ENCODE assay signal across 28 cellular contexts in the genomic region with DNA sequence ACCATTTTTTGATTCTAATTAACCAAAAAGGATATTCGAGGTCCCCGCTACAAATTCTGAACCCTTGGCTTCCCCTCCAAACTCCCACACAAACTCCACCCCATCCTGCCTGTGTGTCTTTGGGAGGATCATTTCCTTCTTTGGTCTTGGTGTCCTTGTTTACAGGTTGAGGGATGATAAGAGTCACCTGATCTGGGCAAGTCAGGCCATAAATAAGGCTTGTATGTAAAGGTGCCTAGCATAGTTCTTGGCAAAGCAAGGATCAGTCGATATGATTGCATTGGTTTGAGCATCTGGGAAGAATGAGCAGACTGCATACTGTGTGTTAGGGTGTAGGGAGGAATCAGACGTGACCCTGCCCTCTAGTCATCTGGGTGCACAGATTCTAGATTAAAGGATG. TPM values are rescaled to one million over a fixed set of nuclear protein-coding genes. Genes with fewer than 3 reads are reported as not detected.
DNase-seq lines count a peak whose midpoint lies in the region; ATAC-seq, FAIRE-seq and TF ChIP-seq lines count a peak whose summit lies in the region.
"Had no signal": no experiment of that assay in that cellular context is flagged by ENCODE, and none has a peak within 500 bp of the region (broad histone marks: within the 10 kb centered on the region; RNA-seq: fewer than 3 reads in every experiment).

No MANE protein-coding gene starts in this region.

- H3K9ac ChIP-seq in astrocyte (ENCODE audit: low read length), result no peak overlapping the region

- peaks cover 24% of the 10 kb centered on the region for H4K20me1 ChIP-seq in astrocyte (ENCODE audit: insufficient read depth, low read length)

- H3K9me3 Mint-ChIP-seq in activated naive CD4-positive, alpha-beta T cell treated with anti-CD3 and anti-CD28 coated beads, Interleukin-2, amount 50 U/mL, for 24 hours, result no peaks in the 10 kb centered on the region
- no peaks in the 10 kb centered on the region for H3K9me3 Mint-ChIP-seq in activated naive CD4-positive, alpha-beta T cell treated with anti-CD3 and anti-CD28 coated beads, Interleukin-2, amount 50 U/mL, for 72 hours
- H3K9me3 Mint-ChIP-seq in astrocyte (ENCODE audit: unreplicated experiment) (peaks cover 3% of the 10 kb centered on the region), type B pancreatic cell (no peaks in the 10 kb centered on the region)
- H3K9me3 Mint-ChIP-seq in naive thymus-derived CD4-positive, alpha-beta T cell, result no peaks in the 10 kb centered on the region
- H3K9me3 Mint-ChIP-seq: stimulated activated naive B cell treated with anti-CD40 and anti-IgM and Interleukin-4, amounts not matched to agents 10 μg/mL and 1 μg/mL and 100 μg/mL, for 72 hours had no signal

- peak overlapping the region; percentile 13 for H3K27ac Mint-ChIP-seq in activated naive CD4-positive, alpha-beta T cell treated with anti-CD3 and anti-CD28 coated beads, Interleukin-2, amount 50 U/mL, for 24 hours
- H3K27ac Mint-ChIP-seq in activated naive CD4-positive, alpha-beta T cell treated with anti-CD3 and anti-CD28 coated beads, Interleukin-2, amount 50 U/mL, for 72 hours, result peak overlapping the region in 1 of 2 donors; percentile 92
- H3K27ac Mint-ChIP-seq in astrocyte (ENCODE audit: unreplicated experiment) (no peak overlapping the region), type B pancreatic cell (peak overlapping the region; percentile 9)
- H3K27ac Mint-ChIP-seq in naive thymus-derived CD4-positive, alpha-beta T cell, result peak overlapping the region; percentile 41 to 92 (median 81)
- H3K27ac Mint-ChIP-seq: stimulated activated naive B cell treated with anti-CD40 and anti-IgM and Interleukin-4, amounts not matched to agents 10 μg/mL and 1 μg/mL and 100 μg/mL, for 72 hours had no signal

- intact Hi-C loops in naive thymus-derived CD4-positive, alpha-beta T cell (cut with micrococcal nuclease), result loop anchor here in 1 of 2 donors (2.0 to 10.0 kb wide), 2 partner anchors 75 to 1499 kb away; a partner anchor contains a TSS

- no peaks in the 10 kb centered on the region for H3K27me3 Mint-ChIP-seq in activated naive CD4-positive, alpha-beta T cell treated with anti-CD3 and anti-CD28 coated beads, Interleukin-2, amount 50 U/mL, for 24 hours
- peaks cover 3% of the 10 kb centered on the region for H3K27me3 Mint-ChIP-seq in astrocyte (ENCODE audit: low read depth, unreplicated experiment)
- H3K27me3 Mint-ChIP-seq in naive thymus-derived CD4-positive, alpha-beta T cell, result peaks cover 0 to 6% (median 0%) of the 10 kb centered on the region in 5 donors
- H3K27me3 Mint-ChIP-seq in type B pancreatic cell, result no peaks in the 10 kb centered on the region
- H3K27me3 Mint-ChIP-seq: stimulated activated naive B cell treated with anti-CD40 and anti-IgM and Interleukin-4, amounts not matched to agents 10 μg/mL and 1 μg/mL and 100 μg/mL, for 72 hours had no signal

- no peak for FAIRE-seq in astrocyte (lab: Jason Lieb, UNC)
- FAIRE-seq: islet of Langerhans had no signal

- H3K79me2 ChIP-seq in astrocyte (ENCODE audit: insufficient read depth, low read length), result peaks cover 26% of the 10 kb centered on the region

- no peak overlapping the region for H3K4me3 ChIP-seq in astrocyte (ENCODE audit: insufficient read depth, low read depth, low read length)
- no peak overlapping the region for H3K4me3 ChIP-seq in naive thymus-derived CD4-positive, alpha-beta T cell (ENCODE audit: low read length)
- H3K4me3 ChIP-seq: cardiac muscle cell, Peyer's patch, skin epidermis, testis, vagina had no signal

- POLR2A ChIA-PET in naive thymus-derived CD4-positive, alpha-beta T cell (lab: Charles Lee), result interaction anchor here (0.7 kb wide), 1 partner anchor 230 kb away, joined by 4 read pairs; no protein-coding TSS in a partner anchor

- no peak for ATAC-seq in activated naive CD4-positive, alpha-beta T cell treated with anti-CD3 and anti-CD28 coated beads, Interleukin-2, amount 50 U/mL, for 72 hours
- ATAC-seq in naive thymus-derived CD4-positive, alpha-beta T cell, result no peak
- no peak for ATAC-seq in GM21390 (IDR thresholded peaks at IDR 0.05; ENCODE audit: unreplicated experiment)
- ATAC-seq: left ventricle myocardium superior; stimulated activated naive B cell treated with anti-CD40 and anti-IgM and Interleukin-4, amounts not matched to agents 10 μg/mL and 1 μg/mL and 100 μg/mL, for 72 hours had no signal

- no peak overlapping the region for H3K27ac ChIP-seq in astrocyte (ENCODE audit: low read depth, low read length)
- no peak overlapping the region for H3K27ac ChIP-seq in naive thymus-derived CD4-positive, alpha-beta T cell (ENCODE audit: low read depth, low read length)
- H3K27ac ChIP-seq: cardiac muscle cell, HL-60, neutrophil, Peyer's patch, testis, vagina had no signal

- H3K4me2 ChIP-seq in astrocyte (ENCODE audit: low read length), result no peak overlapping the region

- CTCF ChIA-PET in naive thymus-derived CD4-positive, alpha-beta T cell (lab: Charles Lee), result no interaction called here

- no peak for DNase-seq in activated naive CD4-positive, alpha-beta T cell treated with anti-CD3 and anti-CD28 coated beads, Interleukin-2, amount 50 U/mL, for 72 hours (ENCODE audit: low spot score in 2 of 2)
- DNase-seq in astrocyte (ENCODE audit: low read depth), result no peak
- DNase-seq in naive thymus-derived CD4-positive, alpha-beta T cell, result no peak
- DNase-seq in type B pancreatic cell (ENCODE audit: extremely low spot score, unreplicated experiment), result no peak
- DNase-seq in NCI-H748 (lab: John Stamatoyannopoulos, UW; ENCODE audit: unreplicated experiment), result no peak
- DNase-seq in NK-92 treated with Interleukin-12 subunit alpha and Interleukin-12 subunit beta, amount 100 ng/mL, for 24 hours (lab: John Stamatoyannopoulos, UW), result no peak
- DNase-seq: activated CD4-positive, alpha-beta T cell treated with anti-CD3 and anti-CD28 coated beads, Interleukin-2, amount 50 U/mL, for 1 hour; activated CD8-positive, alpha-beta memory T cell treated with anti-CD3 and anti-CD28 coated beads, Interleukin-2, amount 50 U/mL, for 48 hours; activated effector memory CD4-positive, alpha-beta T cell treated with anti-CD3 and anti-CD28 coated beads, Interleukin-2, amount 50 U/mL, for 16 hours; C1 segment of cervical spinal cord; EL; HCEC 1CT; hypothalamus; left ventricle myocardium superior; NCI-H1694; NCI-H524; Peyer's patch; SIG-M5; stimulated activated naive B cell treated with anti-CD40 and anti-IgM and Interleukin-4, amounts not matched to agents 10 μg/mL and 1 μg/mL and 100 μg/mL, for 72 hours; testis had no signal

- H3K9me3 ChIP-seq in astrocyte (ENCODE audit: insufficient read depth, low read depth, low read length), result no peaks in the 10 kb centered on the region
- no peaks in the 10 kb centered on the region for H3K9me3 ChIP-seq in naive thymus-derived CD4-positive, alpha-beta T cell (ENCODE audit: control insufficient read depth in 2 of 3, low read length in 3 of 3)
- H3K9me3 ChIP-seq: neutrophil, Peyer's patch, testis, vagina had no signal

- H3K36me3 ChIP-seq in astrocyte (ENCODE audit: insufficient read depth, low read length), result peaks cover 8% of the 10 kb centered on the region
- no peaks in the 10 kb centered on the region for H3K36me3 ChIP-seq in naive thymus-derived CD4-positive, alpha-beta T cell (ENCODE audit: control insufficient read depth in 2 of 3, insufficient read depth in 3 of 3, low read length in 3 of 3)
- H3K36me3 ChIP-seq: vagina had no signal

- peak overlapping the region; percentile 42 for H3K4me3 Mint-ChIP-seq in activated naive CD4-positive, alpha-beta T cell treated with anti-CD3 and anti-CD28 coated beads, Interleukin-2, amount 50 U/mL, for 24 hours
- H3K4me3 Mint-ChIP-seq in astrocyte (ENCODE audit: unreplicated experiment) (peak overlapping the region; percentile 62), type B pancreatic cell (peak overlapping the region; percentile 76)
- H3K4me3 Mint-ChIP-seq in naive thymus-derived CD4-positive, alpha-beta T cell, result peak overlapping the region; percentile 14 to 93 (median 86)
- H3K4me3 Mint-ChIP-seq: stimulated activated naive B cell treated with anti-CD40 and anti-IgM and Interleukin-4, amounts not matched to agents 10 μg/mL and 1 μg/mL and 100 μg/mL, for 72 hours had no signal

- no peaks in the 10 kb centered on the region for H3K27me3 ChIP-seq in astrocyte (ENCODE audit: insufficient read depth, low read length)
- no peaks in the 10 kb centered on the region for H3K27me3 ChIP-seq in naive thymus-derived CD4-positive, alpha-beta T cell (ENCODE audit: control insufficient read depth in 2 of 2, insufficient read depth in 2 of 2, low read length in 2 of 2)
- H3K27me3 ChIP-seq: cardiac muscle cell, neutrophil, Peyer's patch, testis, vagina had no signal

- no peak overlapping the region for H2AFZ ChIP-seq in astrocyte (ENCODE audit: low read depth, low read length)

- peaks cover 3% of the 10 kb centered on the region for H3K4me1 ChIP-seq in astrocyte (ENCODE audit: insufficient read depth, low read length)
- peaks cover 4 to 20% of the 10 kb centered on the region in 2 donors for H3K4me1 ChIP-seq in naive thymus-derived CD4-positive, alpha-beta T cell (ENCODE audit: control insufficient read depth in 2 of 2, insufficient read depth in 2 of 2, low read length in 2 of 2)

- H3K4me1 Mint-ChIP-seq in activated naive CD4-positive, alpha-beta T cell treated with anti-CD3 and anti-CD28 coated beads, Interleukin-2, amount 50 U/mL, for 24 hours, result peaks cover 39% of the 10 kb centered on the region
- peaks cover 37% of the 10 kb centered on the region for H3K4me1 Mint-ChIP-seq in astrocyte (ENCODE audit: low read depth, unreplicated experiment)
- H3K4me1 Mint-ChIP-seq in naive thymus-derived CD4-positive, alpha-beta T cell, result peaks cover 16 to 47% (median 39%) of the 10 kb centered on the region in 7 donors
- H3K4me1 Mint-ChIP-seq in type B pancreatic cell (ENCODE audit: unreplicated experiment), result peaks cover 12% of the 10 kb centered on the region

- H3K36me3 Mint-ChIP-seq in activated naive CD4-positive, alpha-beta T cell treated with anti-CD3 and anti-CD28 coated beads, Interleukin-2, amount 50 U/mL, for 24 hours, result peaks cover 3% of the 10 kb centered on the region
- H3K36me3 Mint-ChIP-seq in activated naive CD4-positive, alpha-beta T cell treated with anti-CD3 and anti-CD28 coated beads, Interleukin-2, amount 50 U/mL, for 72 hours, result peaks cover 8 to 16% of the 10 kb centered on the region in 2 donors
- H3K36me3 Mint-ChIP-seq in astrocyte (ENCODE audit: low read depth, unreplicated experiment) (peaks cover 6% of the 10 kb centered on the region), type B pancreatic cell (peaks cover 14% of the 10 kb centered on the region)
- H3K36me3 Mint-ChIP-seq in naive thymus-derived CD4-positive, alpha-beta T cell, result peaks cover 0 to 5% (median 0%) of the 10 kb centered on the region in 5 donors

- TF ChIP-seq CTCF in astrocyte (IDR thresholded peaks at IDR 0.05; ENCODE audit: insufficient read depth, low read depth, low read length), result no peak
- no peak for TF ChIP-seq CTCF in type B pancreatic cell (conservative IDR thresholded peaks at IDR 0.05)

RNA-seq across cellular contexts. Expression of a gene that starts 1.6 kb away (rescaled TPM):
- 10 to 100 TPM; 21.8 to 23.9 TPM for total RNA-seq in activated naive CD4-positive, alpha-beta T cell treated with anti-CD3 and anti-CD28 coated beads, Interleukin-2, amount 50 U/mL, for 72 hours
- total RNA-seq in astrocyte, result 101 and 108 TPM in 2 replicates
- total RNA-seq in naive thymus-derived CD4-positive, alpha-beta T cell, result 10 to 100 TPM; 20.9 to 35.5 (median 30.6) TPM
- polyA plus RNA-seq in naive thymus-derived CD4-positive, alpha-beta T cell, result 10 to 100 TPM; 12.2 to 13.4 TPM
- total RNA-seq in type B pancreatic cell (ENCODE audit: low replicate concordance), result 70.5 and 84.3 TPM in 2 replicates

RNA-seq across cellular contexts. Expression of a gene that starts 28.9 kb away (rescaled TPM):
- total RNA-seq in activated naive CD4-positive, alpha-beta T cell treated with anti-CD3 and anti-CD28 coated beads, Interleukin-2, amount 50 U/mL, for 72 hours, result not detected
- total RNA-seq in astrocyte, result not detected in 2 replicates
- not detected for total RNA-seq in naive thymus-derived CD4-positive, alpha-beta T cell
- polyA plus RNA-seq in naive thymus-derived CD4-positive, alpha-beta T cell, result not detected
- not detected in 2 replicates for total RNA-seq in type B pancreatic cell (ENCODE audit: low replicate concordance)
- total RNA-seq: cardiac muscle cell, left ventricle myocardium superior, Peyer's patch, vagina had no signal
- polyA plus RNA-seq: cardiac muscle cell had no signal
